8 cellular contexts compared by ENCODE assay signal in genomic region chr18:59402432-59403090, GRCh38. TPM values are rescaled to one million over a fixed set of nuclear protein-coding genes. Genes with fewer than 3 reads are reported as not detected.
DNase-seq lines count a peak whose midpoint lies in the region; ATAC-seq and TF ChIP-seq lines count a peak whose summit lies in the region.

No MANE protein-coding gene starts in this region.

- peaks cover 9% of the 10 kb centered on the region for H3K4me1 Mint-ChIP-seq in brain

- H3K27me3 Mint-ChIP-seq in brain = peaks cover 46% of the 10 kb centered on the region

- peak; percentile 27 for DNase-seq in AG09309 (ENCODE audit: low read depth)
- DNase-seq in NCI-H2107 treated with DMSO at 0.1 percent for 48 hours (lab: John Stamatoyannopoulos, UW; ENCODE audit: unreplicated experiment) = peak; percentile 97
- peak; percentile 78 for DNase-seq in UCSD-AML1 (lab: John Stamatoyannopoulos, UW; ENCODE audit: unreplicated experiment)
- peak; percentile 97 for DNase-seq in iPS-NIHi7 (ENCODE audit: extremely low spot score)
- DNase-seq in stimulated activated CD4-positive, alpha-beta T cell treated with anti-CD3 and anti-CD28 coated beads, Interleukin-1b, Interleukin-23, amount 100 ng/mL, for 24 hours (ENCODE audit: low read depth in 4 of 4, low spot score in 1 of 4) = peak; percentile 35 to 58 (median 55)

- ATAC-seq in GM18873 (IDR thresholded peaks at IDR 0.05; ENCODE audit: low FRiP score, unreplicated experiment) = peak; percentile 93
- peak; percentile 99 for ATAC-seq in HG03097 (IDR thresholded peaks at IDR 0.05; ENCODE audit: low FRiP score, unreplicated experiment)

- H3K36me3 Mint-ChIP-seq in brain = no peaks in the 10 kb centered on the region

- TF ChIP-seq CTCF in AG09309 (IDR thresholded peaks at IDR 0.05; ENCODE audit: control insufficient read depth, insufficient read depth, low read depth, low read length, missing control alignments) (peak; percentile 98), brain (conservative IDR thresholded peaks at IDR 0.05) (peak; percentile 99)

- no peak overlapping the region for H3K4me3 ChIP-seq in AG09309 (ENCODE audit: control insufficient read depth, low read depth, low read length)

- H3K4me3 Mint-ChIP-seq in brain = peak overlapping the region in 2 of 5 experiments; percentile 17 to 31

- peak overlapping the region in 1 of 5 experiments; percentile 5 for H3K27ac Mint-ChIP-seq in brain

- H3K9me3 Mint-ChIP-seq in brain = peaks cover 0 to 6% (median 3%) of the 10 kb centered on the region in 5 experiments

RNA-seq across cellular contexts. Expression of gene LMAN1, which starts 43.5 kb away (rescaled TPM):
- 18.4 TPM for polyA plus RNA-seq in brain (ENCODE audit: insufficient read depth, low read depth, low replicate concordance)

Comparison
In these comparisons a context has a peak if more than half of its experiments do, and no peak if none do; other contexts are left out.
1. DNase-seq: peak in every context shown above with its lines; median percentile 97 in NCI-H2107 treated with DMSO at 0.1 percent for 48 hours; 97 in iPS-NIHi7; 78 in UCSD-AML1; 55 in stimulated activated CD4-positive, alpha-beta T cell treated with anti-CD3 and anti-CD28 coated beads, Interleukin-1b, Interleukin-23, amount 100 ng/mL, for 24 hours; 27 in AG09309.